8 cellular contexts compared by ENCODE assay signal in genomic region chr19:38683393-38684077, GRCh38. TPM values are rescaled to one million over a fixed set of nuclear protein-coding genes. Genes with fewer than 3 reads are reported as not detected.
DNase-seq lines count a peak whose midpoint lies in the region; ATAC-seq and TF ChIP-seq lines count a peak whose summit lies in the region.

No MANE protein-coding gene starts in this region.

- TF ChIP-seq CTCF in lower lobe of right lung (IDR thresholded peaks at IDR 0.05) (no peak), GM20000 (IDR thresholded peaks at IDR 0.05; ENCODE audit: extremely low read depth, missing control alignments) (no peak)

- H3K9me3 ChIP-seq in lower lobe of right lung = no peaks in the 10 kb centered on the region

- H3K36me3 ChIP-seq in lower lobe of right lung = peaks cover 3% of the 10 kb centered on the region

- CTCF ChIA-PET in activated CD4-positive, alpha-beta T cell treated with anti-CD3 and anti-CD28 coated beads for 36 hours (lab: Charles Lee) = interaction anchor here (0.7 to 1.0 kb wide), 2 partner anchors 41 to 281 kb away, joined by 3 to 6 read pairs; partner anchors contain the start of gene FAM98C

- H3K27me3 ChIP-seq in lower lobe of right lung (ENCODE audit: low read depth) = no peaks in the 10 kb centered on the region

- H3K4me3 Mint-ChIP-seq in activated CD4-positive, alpha-beta T cell treated with anti-CD3 and anti-CD28 coated beads for 36 hours = no peak overlapping the region

- H3K4me3 ChIP-seq in lower lobe of right lung = no peak overlapping the region

- no peaks in the 10 kb centered on the region for H3K9me3 Mint-ChIP-seq in activated CD4-positive, alpha-beta T cell treated with anti-CD3 and anti-CD28 coated beads for 36 hours (ENCODE audit: low read depth)

- intact Hi-C loops in activated CD4-positive, alpha-beta T cell treated with anti-CD3 and anti-CD28 coated beads for 36 hours (cut with DNase I, micrococcal nuclease) = loop anchor here (2.0 to 5.0 kb wide), 3 partner anchors 27 to 36 kb away; partner anchors contain the start of gene ACTN4 (in 1 of the 2)
- intact Hi-C loops in lower lobe of right lung (cut with DNase I) = no loop called here

- ATAC-seq in activated CD4-positive, alpha-beta T cell treated with anti-CD3 and anti-CD28 coated beads for 36 hours = peak; percentile 61
- ATAC-seq in lower lobe of right lung (peak; percentile 94), HG03097 (IDR thresholded peaks at IDR 0.05; ENCODE audit: low FRiP score, unreplicated experiment) (no peak)

- peak overlapping the region; percentile 80 for H3K27ac Mint-ChIP-seq in activated CD4-positive, alpha-beta T cell treated with anti-CD3 and anti-CD28 coated beads for 36 hours

- H3K27ac ChIP-seq in lower lobe of right lung = peak overlapping the region; percentile 91

- peaks cover 16% of the 10 kb centered on the region for H3K36me3 Mint-ChIP-seq in activated CD4-positive, alpha-beta T cell treated with anti-CD3 and anti-CD28 coated beads for 36 hours (ENCODE audit: low read depth)

- H3K4me1 Mint-ChIP-seq in activated CD4-positive, alpha-beta T cell treated with anti-CD3 and anti-CD28 coated beads for 36 hours = peaks cover 76% of the 10 kb centered on the region

- peaks cover 96% of the 10 kb centered on the region for H3K4me1 ChIP-seq in lower lobe of right lung

- peak; percentile 99 for DNase-seq in Daoy (ENCODE audit: low read depth)
- DNase-seq in MV-4-11 (lab: John Stamatoyannopoulos, UW) = peak; percentile 89
- peak; percentile 75 for DNase-seq in activated CD4-positive, alpha-beta T cell treated with anti-CD3 and anti-CD28 coated beads for 36 hours
- peak; percentile 82 to 93 for DNase-seq in dermis microvascular lymphatic vessel endothelial cell (ENCODE audit: low read depth in 2 of 2)
- DNase-seq in lower lobe of right lung = peak; percentile 90
- peak; percentile 75 for DNase-seq in stimulated activated CD8-positive, alpha-beta memory T cell treated with anti-CD3 and anti-CD28 coated beads, Interleukin-4, amount 100 ng/mL, for 48 hours
- DNase-seq in GM20000 (ENCODE audit: low spot score) = no peak

- POLR2A ChIA-PET in activated CD4-positive, alpha-beta T cell treated with anti-CD3 and anti-CD28 coated beads for 36 hours (lab: Charles Lee) = interaction anchor here (0.6 kb wide), 1 partner anchor 21 kb away, joined by 3 read pairs; no protein-coding TSS in a partner anchor

- H3K27me3 Mint-ChIP-seq in activated CD4-positive, alpha-beta T cell treated with anti-CD3 and anti-CD28 coated beads for 36 hours = no peaks in the 10 kb centered on the region

RNA-seq across cellular contexts. Expression of gene ACTN4, which starts 36.1 kb away (rescaled TPM):
- 124 and 199 TPM in 2 replicates for total RNA-seq in Daoy (2014; rRNA removed; shearing (Covaris generic))
- total RNA-seq in activated CD4-positive, alpha-beta T cell treated with anti-CD3 and anti-CD28 coated beads for 36 hours = 100 to 1,000 TPM; 181 to 182 TPM
- total RNA-seq in dermis microvascular lymphatic vessel endothelial cell = 126 and 192 TPM in 2 replicates
- total RNA-seq in lower lobe of right lung = 454 TPM
